ENCODE assay signal across 11 cellular contexts in genomic region chr15:74130089-74130848, GRCh38. TPM values are rescaled to one million over a fixed set of nuclear protein-coding genes. Genes with fewer than 3 reads are reported as not detected.
DNase-seq lines count a peak whose midpoint lies in the region; ATAC-seq and TF ChIP-seq lines count a peak whose summit lies in the region.
"Had no signal": no experiment of that assay in that cellular context is flagged by ENCODE, and none has a peak within 500 bp of the region (broad histone marks: within the 10 kb centered on the region; RNA-seq: fewer than 3 reads in every experiment).

A gene with protein sequence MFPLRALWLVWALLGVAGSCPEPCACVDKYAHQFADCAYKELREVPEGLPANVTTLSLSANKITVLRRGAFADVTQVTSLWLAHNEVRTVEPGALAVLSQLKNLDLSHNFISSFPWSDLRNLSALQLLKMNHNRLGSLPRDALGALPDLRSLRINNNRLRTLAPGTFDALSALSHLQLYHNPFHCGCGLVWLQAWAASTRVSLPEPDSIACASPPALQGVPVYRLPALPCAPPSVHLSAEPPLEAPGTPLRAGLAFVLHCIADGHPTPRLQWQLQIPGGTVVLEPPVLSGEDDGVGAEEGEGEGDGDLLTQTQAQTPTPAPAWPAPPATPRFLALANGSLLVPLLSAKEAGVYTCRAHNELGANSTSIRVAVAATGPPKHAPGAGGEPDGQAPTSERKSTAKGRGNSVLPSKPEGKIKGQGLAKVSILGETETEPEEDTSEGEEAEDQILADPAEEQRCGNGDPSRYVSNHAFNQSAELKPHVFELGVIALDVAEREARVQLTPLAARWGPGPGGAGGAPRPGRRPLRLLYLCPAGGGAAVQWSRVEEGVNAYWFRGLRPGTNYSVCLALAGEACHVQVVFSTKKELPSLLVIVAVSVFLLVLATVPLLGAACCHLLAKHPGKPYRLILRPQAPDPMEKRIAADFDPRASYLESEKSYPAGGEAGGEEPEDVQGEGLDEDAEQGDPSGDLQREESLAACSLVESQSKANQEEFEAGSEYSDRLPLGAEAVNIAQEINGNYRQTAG (plus strand): TSS chr15:74130586. CDS start chr15:74132755, 2,169 bp downstream.

- H3K4me1 ChIP-seq in skeletal muscle tissue (ENCODE audit: control insufficient read depth in 3 of 3, insufficient read depth in 3 of 3, low read length in 3 of 3) (peaks cover 18 to 41% (median 38%) of the 10 kb centered on the region in 3 donors), colonic mucosa (no peaks in the 10 kb centered on the region)

- no peaks in the 10 kb centered on the region for H3K36me3 ChIP-seq in skeletal muscle tissue (ENCODE audit: control insufficient read depth in 3 of 3, insufficient read depth in 3 of 3, low read length in 3 of 3)
- H3K36me3 ChIP-seq in colonic mucosa = no peaks in the 10 kb centered on the region

- DNase-seq in NCI-H748 (lab: John Stamatoyannopoulos, UW; ENCODE audit: unreplicated experiment) (peak; percentile 63), NCI-H748 treated with DMSO at 0.1 percent for 48 hours (lab: John Stamatoyannopoulos, UW) (no peak), glutamatergic neuron (peak; percentile 60), colonic mucosa (no peak), NCI-H128 (lab: John Stamatoyannopoulos, UW; ENCODE audit: unreplicated experiment) (no peak)
- DNase-seq: CD4-positive, CD25-positive, alpha-beta regulatory T cell had no signal

- intact Hi-C loops in colonic mucosa (cut with DNase I) = no loop called here

- H3K4me3 Mint-ChIP-seq in glutamatergic neuron (ENCODE audit: unreplicated experiment) = peak within 1 kb of the TSS; percentile 81

- H3K9me3 ChIP-seq in skeletal muscle tissue (ENCODE audit: control insufficient read depth in 3 of 3, low read length in 3 of 3) (no peaks in the 10 kb centered on the region), colonic mucosa (no peaks in the 10 kb centered on the region)

- H3K27ac ChIP-seq in skeletal muscle tissue (ENCODE audit: low read depth, low read length) (no peak within 1 kb of the TSS), colonic mucosa (no peak within 1 kb of the TSS)

- peaks cover 16% of the 10 kb centered on the region for H3K9me3 Mint-ChIP-seq in glutamatergic neuron (ENCODE audit: unreplicated experiment)

- ATAC-seq in SK-N-SH treated with all-trans-retinoic acid at 6 μM for 48 hours (peak; percentile 9), GM18517 (IDR thresholded peaks at IDR 0.05; ENCODE audit: unreplicated experiment) (no peak)

- no peak for TF ChIP-seq CTCF in glutamatergic neuron (IDR thresholded peaks at IDR 0.05; ENCODE audit: partially characterized antibody, unreplicated experiment)
- TF ChIP-seq CTCF in colonic mucosa (IDR thresholded peaks at IDR 0.05) = no peak

- peak within 1 kb of the TSS; percentile 25 to 66 (median 33) for H3K4me3 ChIP-seq in skeletal muscle tissue (ENCODE audit: low read length in 3 of 3)
- H3K4me3 ChIP-seq in colonic mucosa = no peak within 1 kb of the TSS
- H3K4me3 ChIP-seq: lung had no signal

- peaks cover 44% of the 10 kb centered on the region for H3K27me3 Mint-ChIP-seq in glutamatergic neuron (ENCODE audit: unreplicated experiment)

- H3K4me1 Mint-ChIP-seq in glutamatergic neuron (ENCODE audit: low read depth, unreplicated experiment) = peaks cover 12% of the 10 kb centered on the region

- peak within 1 kb of the TSS in 1 of 3 donors; percentile 57 for H3K9ac ChIP-seq in skeletal muscle tissue (ENCODE audit: low read depth in 1 of 3, low read length in 3 of 3)
- H3K9ac ChIP-seq in colonic mucosa (ENCODE audit: low read depth in 2 of 2, low read length in 2 of 2) = no peak within 1 kb of the TSS

- peak within 1 kb of the TSS; percentile 38 for H3K27ac Mint-ChIP-seq in glutamatergic neuron (ENCODE audit: unreplicated experiment)

- peaks cover 4% of the 10 kb centered on the region for H3K36me3 Mint-ChIP-seq in glutamatergic neuron (ENCODE audit: unreplicated experiment)
- H3K36me3 Mint-ChIP-seq: CD4-positive, CD25-positive, alpha-beta regulatory T cell had no signal

- H3K27me3 ChIP-seq in skeletal muscle tissue (ENCODE audit: control insufficient read depth in 3 of 3, insufficient read depth in 3 of 3, low read length in 3 of 3) = peaks cover 82 to 85% (median 85%) of the 10 kb centered on the region in 3 donors
- peaks cover 77% of the 10 kb centered on the region for H3K27me3 ChIP-seq in colonic mucosa

TF ChIP-seq in SK-N-SH treated with all-trans-retinoic acid at 6 μM for 48 hours, 23 proteins besides CTCF, POLR2A, EP300 and RAD21:
- no peak for TF ChIP-seq ZNF70 (CRISPR knock-in tag; IDR thresholded peaks at IDR 0.05)
- no peak for TF ChIP-seq CSDC2 (CRISPR knock-in tag; IDR thresholded peaks at IDR 0.05)
- no peak for TF ChIP-seq TCF4 (CRISPR knock-in tag; IDR thresholded peaks at IDR 0.05; ENCODE audit: borderline replicate concordance)
- TF ChIP-seq, protein P1, sequence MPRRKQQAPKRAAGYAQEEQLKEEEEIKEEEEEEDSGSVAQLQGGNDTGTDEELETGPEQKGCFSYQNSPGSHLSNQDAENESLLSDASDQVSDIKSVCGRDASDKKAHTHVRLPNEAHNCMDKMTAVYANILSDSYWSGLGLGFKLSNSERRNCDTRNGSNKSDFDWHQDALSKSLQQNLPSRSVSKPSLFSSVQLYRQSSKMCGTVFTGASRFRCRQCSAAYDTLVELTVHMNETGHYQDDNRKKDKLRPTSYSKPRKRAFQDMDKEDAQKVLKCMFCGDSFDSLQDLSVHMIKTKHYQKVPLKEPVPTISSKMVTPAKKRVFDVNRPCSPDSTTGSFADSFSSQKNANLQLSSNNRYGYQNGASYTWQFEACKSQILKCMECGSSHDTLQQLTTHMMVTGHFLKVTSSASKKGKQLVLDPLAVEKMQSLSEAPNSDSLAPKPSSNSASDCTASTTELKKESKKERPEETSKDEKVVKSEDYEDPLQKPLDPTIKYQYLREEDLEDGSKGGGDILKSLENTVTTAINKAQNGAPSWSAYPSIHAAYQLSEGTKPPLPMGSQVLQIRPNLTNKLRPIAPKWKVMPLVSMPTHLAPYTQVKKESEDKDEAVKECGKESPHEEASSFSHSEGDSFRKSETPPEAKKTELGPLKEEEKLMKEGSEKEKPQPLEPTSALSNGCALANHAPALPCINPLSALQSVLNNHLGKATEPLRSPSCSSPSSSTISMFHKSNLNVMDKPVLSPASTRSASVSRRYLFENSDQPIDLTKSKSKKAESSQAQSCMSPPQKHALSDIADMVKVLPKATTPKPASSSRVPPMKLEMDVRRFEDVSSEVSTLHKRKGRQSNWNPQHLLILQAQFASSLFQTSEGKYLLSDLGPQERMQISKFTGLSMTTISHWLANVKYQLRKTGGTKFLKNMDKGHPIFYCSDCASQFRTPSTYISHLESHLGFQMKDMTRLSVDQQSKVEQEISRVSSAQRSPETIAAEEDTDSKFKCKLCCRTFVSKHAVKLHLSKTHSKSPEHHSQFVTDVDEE (CRISPR knock-in tag; IDR thresholded peaks at IDR 0.05) = no peak
- no peak for TF ChIP-seq PATZ1 (CRISPR knock-in tag; IDR thresholded peaks at IDR 0.05; ENCODE audit: borderline replicate concordance)

RNA-seq across cellular contexts. Expression of the gene that starts here (rescaled TPM):
- total RNA-seq in glutamatergic neuron (ENCODE audit: unreplicated experiment) (21.1 TPM), skeletal muscle tissue (2.1 TPM), colonic mucosa (under 1 TPM; 0.27 TPM)
- total RNA-seq: bronchial epithelial cell; CD4-positive, CD25-positive, alpha-beta regulatory T cell had no signal

Comparison
In these comparisons a context has a peak if more than half of its experiments do, and no peak if none do; other contexts are left out.
1. DNase-seq: peak in NCI-H748 (single experiment) and glutamatergic neuron (single experiment); none in NCI-H748 treated with DMSO at 0.1 percent for 48 hours (single experiment), colonic mucosa (single experiment) and NCI-H128 (single experiment).